Comparison of ENCODE assay signal across 8 cellular contexts in genomic region chr17:39197380-39198185, GRCh38. TPM values are rescaled to one million over a fixed set of nuclear protein-coding genes. Genes with fewer than 3 reads are reported as not detected.
DNase-seq lines count a peak whose midpoint lies in the region; ATAC-seq and TF ChIP-seq lines count a peak whose summit lies in the region.

Gene CACNB1, minus strand, starts transcription at chr17:39197669. Its CDS starts 174 bp downstream, at chr17:39197495.

- peak within 1 kb of the TSS; percentile 71 to 100 (median 87) for H3K27ac Mint-ChIP-seq in CD4-positive, alpha-beta memory T cell
- no peak within 1 kb of the TSS for H3K27ac Mint-ChIP-seq in endothelial cell (ENCODE audit: unreplicated experiment)

- H3K4me3 ChIP-seq in CD4-positive, alpha-beta memory T cell (ENCODE audit: low read length in 2 of 2) = peak within 1 kb of the TSS; percentile 23 to 75

- no peaks in the 10 kb centered on the region for H3K27me3 ChIP-seq in CD4-positive, alpha-beta memory T cell (ENCODE audit: insufficient read depth, low read length)

- H3K27me3 Mint-ChIP-seq in CD4-positive, alpha-beta memory T cell = no peaks in the 10 kb centered on the region
- peaks cover 8% of the 10 kb centered on the region for H3K27me3 Mint-ChIP-seq in endothelial cell (ENCODE audit: unreplicated experiment)

- intact Hi-C loops in CD4-positive, alpha-beta memory T cell (cut with micrococcal nuclease) = loop anchor here (5.0 kb wide), 1 partner anchor 40 kb away; no protein-coding TSS in a partner anchor

- CTCF ChIA-PET in CD4-positive, alpha-beta memory T cell (lab: Charles Lee; ENCODE audit: partially characterized antibody) = interaction anchor here (1.0 to 2.7 kb wide), 2 partner anchors 33 to 44 kb away, joined by 3 to 16 read pairs; no protein-coding TSS in a partner anchor

- peaks cover 43 to 82% (median 59%) of the 10 kb centered on the region in 4 donors for H3K4me1 Mint-ChIP-seq in CD4-positive, alpha-beta memory T cell
- peaks cover 52% of the 10 kb centered on the region for H3K4me1 Mint-ChIP-seq in endothelial cell (ENCODE audit: unreplicated experiment)

- peaks cover 0 to 5% (median 0%) of the 10 kb centered on the region in 8 donors for H3K9me3 Mint-ChIP-seq in CD4-positive, alpha-beta memory T cell
- H3K9me3 Mint-ChIP-seq in endothelial cell (ENCODE audit: unreplicated experiment) = no peaks in the 10 kb centered on the region

- H3K9me3 ChIP-seq in CD4-positive, alpha-beta memory T cell (ENCODE audit: control insufficient read depth in 1 of 2, low read length in 2 of 2) = no peaks in the 10 kb centered on the region

- peak within 1 kb of the TSS; percentile 62 for H3K27ac ChIP-seq in CD4-positive, alpha-beta memory T cell (ENCODE audit: low read depth, low read length)

- peaks cover 54% of the 10 kb centered on the region for H3K4me1 ChIP-seq in CD4-positive, alpha-beta memory T cell (ENCODE audit: insufficient read depth, low read length)

- no peak for TF ChIP-seq CTCF in endothelial cell (IDR thresholded peaks at IDR 0.05; ENCODE audit: unreplicated experiment)

- peak; percentile 45 for ATAC-seq in HG02642 (IDR thresholded peaks at IDR 0.05; ENCODE audit: poor library complexity, unreplicated experiment)
- ATAC-seq in GM18870 (IDR thresholded peaks at IDR 0.05; ENCODE audit: unreplicated experiment) = no peak

- H3K36me3 Mint-ChIP-seq in CD4-positive, alpha-beta memory T cell = peaks cover 18 to 42% of the 10 kb centered on the region in 2 donors
- peaks cover 29% of the 10 kb centered on the region for H3K36me3 Mint-ChIP-seq in endothelial cell (ENCODE audit: low read depth, unreplicated experiment)

- DNase-seq in CD4-positive, alpha-beta memory T cell = peak; percentile 54 to 75 (median 57)
- DNase-seq in NOMO-1 (lab: John Stamatoyannopoulos, UW; ENCODE audit: unreplicated experiment in 2 of 2) (peak; percentile 57 to 71), endothelial cell (ENCODE audit: low spot score) (peak; percentile 67), midbrain (lab: John Stamatoyannopoulos, UW) (peak; percentile 48)
- peak; percentile 66 for DNase-seq in activated CD8-positive, alpha-beta memory T cell treated with anti-CD3 and anti-CD28 coated beads, Interleukin-2, amount 50 U/mL, for 4 hours
- peak; percentile 22 for DNase-seq in stimulated activated CD8-positive, alpha-beta memory T cell treated with anti-CD3 and anti-CD28 coated beads, Interleukin-15, amount 100 ng/mL, for 1 hour (ENCODE audit: low read depth)

- H3K4me3 Mint-ChIP-seq in CD4-positive, alpha-beta memory T cell = peak within 1 kb of the TSS; percentile 73 to 96 (median 85)
- H3K4me3 Mint-ChIP-seq in endothelial cell (ENCODE audit: unreplicated experiment) = peak within 1 kb of the TSS; percentile 90

- peaks cover 12% of the 10 kb centered on the region for H3K36me3 ChIP-seq in CD4-positive, alpha-beta memory T cell (ENCODE audit: insufficient read depth, low read length)

- POLR2A ChIA-PET in CD4-positive, alpha-beta memory T cell (lab: Charles Lee; ENCODE audit: partially characterized antibody) = interaction anchor here (0.8 to 1.4 kb wide), 3 partner anchors 44 to 372 kb away, joined by 3 read pairs; partner anchors contain the start of gene LASP1

RNA-seq across cellular contexts. Expression of gene CACNB1, which starts in this region (rescaled TPM):
- total RNA-seq in CD4-positive, alpha-beta memory T cell = 10 to 100 TPM; 22.2 to 25.7 TPM
- 1 to 10 TPM in 1 of 2 donors, under 1 TPM in 1; 0.20 to 2.0 TPM for polyA plus RNA-seq in CD4-positive, alpha-beta memory T cell
- total RNA-seq in endothelial cell (ENCODE audit: unreplicated experiment) = 10.2 TPM
